In genomic region chr1:115189814-115190541, GRCh38 we compare ENCODE assay signal across 12 cellular contexts.
DNase-seq lines count a peak whose midpoint lies in the region; ATAC-seq, FAIRE-seq and TF ChIP-seq lines count a peak whose summit lies in the region.
"Had no signal": no experiment of that assay in that cellular context is flagged by ENCODE, and none has a peak within 500 bp of the region (broad histone marks: within the 10 kb centered on the region; RNA-seq: fewer than 3 reads in every experiment).

No MANE protein-coding gene starts in this region.

- no peak overlapping the region for H3K9ac ChIP-seq in endodermal cell (ENCODE audit: extremely low read depth, low read length, poor library complexity, severe bottlenecking)

- intact Hi-C loops in gastrocnemius medialis (cut with DNase I; ENCODE audit: low total_unique reads) (loop anchor here (5.0 kb wide), 1 partner anchor 577 kb away; the partner anchor contains the start of gene CASQ2), natural killer cell (cut with micrococcal nuclease) (no loop called here)

- CTCF ChIA-PET in activated CD8-positive, alpha-beta T cell treated with anti-CD3 and anti-CD28 coated beads, Interleukin-2, amount 10 ng/mL, durations not matched to agents 7 days and 5 days (lab: Charles Lee) = no interaction called here

- WGBS in gastroesophageal sphincter (ENCODE audit: low coverage in 1 of 2), 2 donors = 37 to 69% methylated on average over 4 to 5 of the region's 5 CpGs
- WGBS in endodermal cell (ENCODE audit: insufficient coverage in 1 of 2, insufficient read length in 1 of 2), 2 experiments = 98 to 100% methylated on average over 2 to 5 of the region's 5 CpGs

- peak overlapping the region in 1 of 4 donors; percentile 4 for H3K27ac ChIP-seq in gastroesophageal sphincter
- peak overlapping the region; percentile 80 to 96 (median 88) for H3K27ac ChIP-seq in gastrocnemius medialis
- no peak overlapping the region for H3K27ac ChIP-seq in endodermal cell (ENCODE audit: low read depth, low read length)

- ATAC-seq in gastroesophageal sphincter (peak; percentile 18), gastrocnemius medialis (peak; percentile 81 to 90), natural killer cell (no peak)
- no peak for ATAC-seq in activated CD8-positive, alpha-beta T cell treated with anti-CD3 and anti-CD28 coated beads, Interleukin-2, amount 10 ng/mL, durations not matched to agents 7 days and 5 days

- H3K9me3 Mint-ChIP-seq in natural killer cell = no peaks in the 10 kb centered on the region
- H3K9me3 Mint-ChIP-seq in activated CD8-positive, alpha-beta T cell treated with anti-CD3 and anti-CD28 coated beads, Interleukin-2, amount 10 ng/mL, durations not matched to agents 7 days and 5 days (ENCODE audit: insufficient read depth) = no peaks in the 10 kb centered on the region
- H3K9me3 Mint-ChIP-seq in endodermal cell = no peaks in the 10 kb centered on the region
- H3K9me3 Mint-ChIP-seq: activated CD4-positive, alpha-beta memory T cell treated with anti-CD3 and anti-CD28 coated beads, Interleukin-2, amount 10 ng/mL, durations not matched to agents 7 days and 5 days had no signal

- H3K4me1 Mint-ChIP-seq in natural killer cell (no peaks in the 10 kb centered on the region), endodermal cell (peaks cover 34% of the 10 kb centered on the region)
- H3K4me1 Mint-ChIP-seq in activated CD8-positive, alpha-beta T cell treated with anti-CD3 and anti-CD28 coated beads, Interleukin-2, amount 10 ng/mL, durations not matched to agents 7 days and 5 days (ENCODE audit: low read depth) = peaks cover under 1% of the 10 kb centered on the region

- POLR2A ChIA-PET in activated CD8-positive, alpha-beta T cell treated with anti-CD3 and anti-CD28 coated beads, Interleukin-2, amount 10 ng/mL, durations not matched to agents 7 days and 5 days (lab: Charles Lee) = no interaction called here

- H3K4me3 ChIP-seq in gastroesophageal sphincter (no peak overlapping the region), gastrocnemius medialis (no peak overlapping the region), endodermal cell (ENCODE audit: low read length) (no peak overlapping the region)
- H3K4me3 ChIP-seq: lung had no signal

- peak; percentile 80 for FAIRE-seq in H54 (lab: Jason Lieb, UNC)
- FAIRE-seq: colon had no signal

- in situ Hi-C loops in gastrocnemius medialis (cut with MboI; ENCODE audit: low sequenced_read_pairs in 4 of 4) = loop anchor here in 2 of 4 donors (25.0 kb wide), 1 partner anchor 572 kb away; the partner anchor contains the start of gene CASQ2 (in 2 of the 2)

- TF ChIP-seq POLR2A in H54 (IDR thresholded peaks at IDR 0.05; ENCODE audit: low read depth, low read length) (no peak), gastroesophageal sphincter (IDR thresholded peaks at IDR 0.05) (no peak), gastrocnemius medialis (IDR thresholded peaks at IDR 0.05) (peak in 1 of 2 donors; percentile 35)

- H3K27me3 Mint-ChIP-seq in natural killer cell (ENCODE audit: low read depth in 2 of 2) (peaks cover 19 to 22% of the 10 kb centered on the region in 2 donors), endodermal cell (ENCODE audit: insufficient read depth) (peaks cover 7% of the 10 kb centered on the region)
- H3K27me3 Mint-ChIP-seq in activated CD8-positive, alpha-beta T cell treated with anti-CD3 and anti-CD28 coated beads, Interleukin-2, amount 10 ng/mL, durations not matched to agents 7 days and 5 days (ENCODE audit: low read depth) = peaks cover 7% of the 10 kb centered on the region

- TF ChIP-seq CTCF in gastroesophageal sphincter (IDR thresholded peaks at IDR 0.05) = no peak
- TF ChIP-seq CTCF in gastrocnemius medialis (IDR thresholded peaks at IDR 0.05 in 4 of 5, conservative IDR thresholded peaks at IDR 0.05 in 1 of 5) = no peak
- TF ChIP-seq CTCF in natural killer cell (IDR thresholded peaks at IDR 0.05) = no peak
- TF ChIP-seq CTCF in endodermal cell (conservative IDR thresholded peaks at IDR 0.05) = no peak

- H3K27me3 ChIP-seq in gastroesophageal sphincter = no peaks in the 10 kb centered on the region
- no peaks in the 10 kb centered on the region for H3K27me3 ChIP-seq in gastrocnemius medialis
- H3K27me3 ChIP-seq in endodermal cell (ENCODE audit: control insufficient read depth, insufficient read depth, low read length, poor library complexity, severe bottlenecking) = no peaks in the 10 kb centered on the region

- H3K27ac Mint-ChIP-seq in natural killer cell (no peak overlapping the region), endodermal cell (no peak overlapping the region)
- no peak overlapping the region for H3K27ac Mint-ChIP-seq in activated CD8-positive, alpha-beta T cell treated with anti-CD3 and anti-CD28 coated beads, Interleukin-2, amount 10 ng/mL, durations not matched to agents 7 days and 5 days
- H3K27ac Mint-ChIP-seq: activated CD4-positive, alpha-beta memory T cell treated with anti-CD3 and anti-CD28 coated beads, Interleukin-2, amount 10 ng/mL, durations not matched to agents 7 days and 5 days had no signal

- DNase-seq in H54 (ENCODE audit: insufficient read length, low spot score) (peak; percentile 50), T1000 (lab: John Stamatoyannopoulos, UW) (peak; percentile 49), gastrocnemius medialis (peak in 1 of 2 donors; percentile 38), natural killer cell (no peak), endodermal cell (no peak)
- no peak for DNase-seq in activated CD8-positive, alpha-beta T cell treated with anti-CD3 and anti-CD28 coated beads, Interleukin-2, amount 10 ng/mL, durations not matched to agents 7 days and 5 days
- DNase-seq in stimulated activated CD4-positive, alpha-beta T cell treated with anti-CD3 and anti-CD28 coated beads, Interleukin-2, amount 100 ng/mL, for 24 hours = no peak
- DNase-seq: activated CD4-positive, alpha-beta memory T cell treated with anti-CD3 and anti-CD28 coated beads, Interleukin-2, amount 10 ng/mL, durations not matched to agents 7 days and 5 days; NCI-H774 had no signal

- TF ChIP-seq EP300 in gastroesophageal sphincter (IDR thresholded peaks at IDR 0.05) = no peak

- no peak overlapping the region for H3K4me3 Mint-ChIP-seq in natural killer cell
- no peak overlapping the region for H3K4me3 Mint-ChIP-seq in activated CD8-positive, alpha-beta T cell treated with anti-CD3 and anti-CD28 coated beads, Interleukin-2, amount 10 ng/mL, durations not matched to agents 7 days and 5 days
- H3K4me3 Mint-ChIP-seq in endodermal cell = no peak overlapping the region
- H3K4me3 Mint-ChIP-seq: activated CD4-positive, alpha-beta memory T cell treated with anti-CD3 and anti-CD28 coated beads, Interleukin-2, amount 10 ng/mL, durations not matched to agents 7 days and 5 days had no signal

- H3K36me3 Mint-ChIP-seq in natural killer cell = no peaks in the 10 kb centered on the region
- no peaks in the 10 kb centered on the region for H3K36me3 Mint-ChIP-seq in activated CD8-positive, alpha-beta T cell treated with anti-CD3 and anti-CD28 coated beads, Interleukin-2, amount 10 ng/mL, durations not matched to agents 7 days and 5 days (ENCODE audit: low read depth)
- no peaks in the 10 kb centered on the region for H3K36me3 Mint-ChIP-seq in endodermal cell (ENCODE audit: low read depth)

- no peaks in the 10 kb centered on the region for H3K9me3 ChIP-seq in gastroesophageal sphincter
- H3K9me3 ChIP-seq in gastrocnemius medialis = no peaks in the 10 kb centered on the region
- no peaks in the 10 kb centered on the region for H3K9me3 ChIP-seq in endodermal cell (ENCODE audit: control insufficient read depth, low read length)

- H3K4me1 ChIP-seq in gastroesophageal sphincter (no peaks in the 10 kb centered on the region), gastrocnemius medialis (peaks cover 24 to 61% of the 10 kb centered on the region in 2 donors), endodermal cell (ENCODE audit: control insufficient read depth, insufficient read depth, low read length) (peaks cover 13% of the 10 kb centered on the region)

- H3K36me3 ChIP-seq in gastroesophageal sphincter = no peaks in the 10 kb centered on the region
- no peaks in the 10 kb centered on the region for H3K36me3 ChIP-seq in gastrocnemius medialis
- H3K36me3 ChIP-seq in endodermal cell (ENCODE audit: control insufficient read depth, insufficient read depth, low read length) = no peaks in the 10 kb centered on the region

Comparison
In these comparisons a context has a peak if more than half of its experiments do, and no peak if none do; other contexts are left out.
1. DNase-seq: peak in H54 (single experiment) and T1000 (single experiment); none in natural killer cell (single experiment), activated CD8-positive, alpha-beta T cell treated with anti-CD3 and anti-CD28 coated beads, Interleukin-2, amount 10 ng/mL, durations not matched to agents 7 days and 5 days (single experiment), stimulated activated CD4-positive, alpha-beta T cell treated with anti-CD3 and anti-CD28 coated beads, Interleukin-2, amount 100 ng/mL, for 24 hours (0 of 2) and endodermal cell (single experiment).
2. ATAC-seq: peak in gastroesophageal sphincter (single experiment) and gastrocnemius medialis (2 of 2); none in natural killer cell (0 of 3) and activated CD8-positive, alpha-beta T cell treated with anti-CD3 and anti-CD28 coated beads, Interleukin-2, amount 10 ng/mL, durations not matched to agents 7 days and 5 days (single experiment).